1 cellular context compared by ENCODE assay signal in the genomic region with DNA sequence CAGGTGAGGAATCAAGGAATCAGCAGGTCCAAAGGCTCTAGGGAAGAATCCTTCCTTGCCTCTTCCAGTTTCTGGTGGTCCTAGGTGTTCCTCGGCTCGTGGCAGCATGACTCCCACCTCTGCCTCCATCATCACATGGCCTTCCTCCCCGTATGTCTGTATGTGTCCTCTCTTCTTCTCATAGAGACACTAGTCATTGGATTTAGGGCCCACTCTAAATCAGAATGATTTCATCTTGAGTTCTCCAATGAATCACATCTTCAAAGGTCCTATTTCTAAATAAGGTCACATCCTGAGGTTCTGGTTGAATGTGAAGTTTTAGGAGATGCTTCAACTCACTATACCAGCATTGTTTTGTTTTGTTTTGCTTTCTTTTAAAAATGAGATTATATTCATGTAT.
TF ChIP-seq lines count a peak whose summit lies in the region.

No MANE protein-coding gene starts in this region.

TF ChIP-seq in HEK293, 187 proteins besides CTCF, POLR2A, EP300 and RAD21:
- TF ChIP-seq, protein P1, sequence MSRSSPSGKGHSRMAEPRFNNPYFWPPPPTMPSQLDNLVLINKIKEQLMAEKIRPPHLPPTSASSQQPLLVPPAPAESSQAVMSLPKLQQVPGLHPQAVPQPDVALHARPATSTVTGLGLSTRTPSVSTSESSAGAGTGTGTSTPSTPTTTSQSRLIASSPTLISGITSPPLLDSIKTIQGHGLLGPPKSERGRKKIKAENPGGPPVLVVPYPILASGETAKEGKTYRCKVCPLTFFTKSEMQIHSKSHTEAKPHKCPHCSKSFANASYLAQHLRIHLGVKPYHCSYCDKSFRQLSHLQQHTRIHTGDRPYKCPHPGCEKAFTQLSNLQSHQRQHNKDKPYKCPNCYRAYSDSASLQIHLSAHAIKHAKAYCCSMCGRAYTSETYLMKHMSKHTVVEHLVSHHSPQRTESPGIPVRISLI (tag by site-specific recombination; IDR thresholded peaks at IDR 0.05) = 0 out of 2 replicates have a peak, but pooled peaks have one; percentile 25
- TF ChIP-seq OSR2 (tag by site-specific recombination; IDR thresholded peaks at IDR 0.05) = no peak
- no peak for TF ChIP-seq SALL2 (tag by site-specific recombination; IDR thresholded peaks at IDR 0.05; ENCODE audit: borderline replicate concordance)
